ENCODE assay signal across 1 cellular context in the genomic region with DNA sequence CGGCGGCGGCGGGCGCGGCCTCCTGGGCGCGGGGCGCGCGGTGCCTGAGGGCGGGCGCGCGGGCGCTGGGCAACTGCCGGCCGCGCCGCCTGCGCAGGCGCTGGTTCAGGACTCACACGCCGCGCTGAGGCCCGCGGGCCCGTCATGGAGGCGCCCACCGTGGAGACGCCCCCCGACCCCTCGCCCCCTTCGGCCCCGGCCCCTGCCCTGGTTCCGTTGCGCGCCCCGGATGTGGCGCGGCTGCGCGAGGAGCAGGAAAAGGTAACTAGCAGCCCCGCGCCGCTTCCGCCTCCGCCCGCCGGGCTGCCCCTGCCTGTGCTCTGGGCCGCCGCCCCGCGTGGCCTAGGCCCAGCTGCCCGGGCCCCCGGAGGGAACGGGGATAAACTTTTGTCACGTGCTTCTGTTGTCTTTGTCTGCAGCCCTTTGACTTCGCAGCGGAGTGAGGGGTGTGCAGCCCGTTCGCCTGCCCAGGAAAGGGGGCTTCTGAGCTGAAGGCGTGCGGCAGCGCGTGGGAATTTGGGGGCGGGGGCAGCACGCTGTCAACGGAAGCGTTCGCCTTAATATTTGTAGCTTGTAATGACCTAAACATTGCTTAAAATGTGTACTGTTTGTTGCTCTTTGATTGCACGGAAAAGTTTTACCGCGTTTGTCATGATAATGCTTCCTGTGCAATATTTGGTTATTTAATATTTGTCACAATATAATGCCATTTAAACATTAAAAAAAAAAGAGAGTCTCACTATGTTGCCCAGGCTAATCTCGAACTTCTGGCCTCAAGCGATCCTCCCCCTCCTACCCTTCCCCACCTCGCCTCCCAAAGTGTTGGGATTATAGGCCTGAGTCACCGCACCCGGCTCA.
TF ChIP-seq lines count a peak whose summit lies in the region.

No MANE protein-coding gene starts in this region.

TF ChIP-seq in K562, 482 proteins besides CTCF, POLR2A, EP300 and RAD21 (continued from another document and continues in another):
- TF ChIP-seq, protein P1, sequence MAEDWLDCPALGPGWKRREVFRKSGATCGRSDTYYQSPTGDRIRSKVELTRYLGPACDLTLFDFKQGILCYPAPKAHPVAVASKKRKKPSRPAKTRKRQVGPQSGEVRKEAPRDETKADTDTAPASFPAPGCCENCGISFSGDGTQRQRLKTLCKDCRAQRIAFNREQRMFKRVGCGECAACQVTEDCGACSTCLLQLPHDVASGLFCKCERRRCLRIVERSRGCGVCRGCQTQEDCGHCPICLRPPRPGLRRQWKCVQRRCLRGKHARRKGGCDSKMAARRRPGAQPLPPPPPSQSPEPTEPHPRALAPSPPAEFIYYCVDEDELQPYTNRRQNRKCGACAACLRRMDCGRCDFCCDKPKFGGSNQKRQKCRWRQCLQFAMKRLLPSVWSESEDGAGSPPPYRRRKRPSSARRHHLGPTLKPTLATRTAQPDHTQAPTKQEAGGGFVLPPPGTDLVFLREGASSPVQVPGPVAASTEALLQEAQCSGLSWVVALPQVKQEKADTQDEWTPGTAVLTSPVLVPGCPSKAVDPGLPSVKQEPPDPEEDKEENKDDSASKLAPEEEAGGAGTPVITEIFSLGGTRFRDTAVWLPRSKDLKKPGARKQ (CRISPR knock-in tag; IDR thresholded peaks at IDR 0.05): no peak
- TF ChIP-seq XRCC5 (IDR thresholded peaks at IDR 0.05; ENCODE audit: low read depth, low read length): no peak
- TF ChIP-seq, protein P2, sequence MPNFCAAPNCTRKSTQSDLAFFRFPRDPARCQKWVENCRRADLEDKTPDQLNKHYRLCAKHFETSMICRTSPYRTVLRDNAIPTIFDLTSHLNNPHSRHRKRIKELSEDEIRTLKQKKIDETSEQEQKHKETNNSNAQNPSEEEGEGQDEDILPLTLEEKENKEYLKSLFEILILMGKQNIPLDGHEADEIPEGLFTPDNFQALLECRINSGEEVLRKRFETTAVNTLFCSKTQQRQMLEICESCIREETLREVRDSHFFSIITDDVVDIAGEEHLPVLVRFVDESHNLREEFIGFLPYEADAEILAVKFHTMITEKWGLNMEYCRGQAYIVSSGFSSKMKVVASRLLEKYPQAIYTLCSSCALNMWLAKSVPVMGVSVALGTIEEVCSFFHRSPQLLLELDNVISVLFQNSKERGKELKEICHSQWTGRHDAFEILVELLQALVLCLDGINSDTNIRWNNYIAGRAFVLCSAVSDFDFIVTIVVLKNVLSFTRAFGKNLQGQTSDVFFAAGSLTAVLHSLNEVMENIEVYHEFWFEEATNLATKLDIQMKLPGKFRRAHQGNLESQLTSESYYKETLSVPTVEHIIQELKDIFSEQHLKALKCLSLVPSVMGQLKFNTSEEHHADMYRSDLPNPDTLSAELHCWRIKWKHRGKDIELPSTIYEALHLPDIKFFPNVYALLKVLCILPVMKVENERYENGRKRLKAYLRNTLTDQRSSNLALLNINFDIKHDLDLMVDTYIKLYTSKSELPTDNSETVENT (CRISPR knock-in tag; IDR thresholded peaks at IDR 0.05): no peak
- TF ChIP-seq ZNF24 (IDR thresholded peaks at IDR 0.05): no peak
- TF ChIP-seq ZKSCAN1 (IDR thresholded peaks at IDR 0.05; ENCODE audit: low read depth, low read length): no peak
- TF ChIP-seq, protein P3, sequence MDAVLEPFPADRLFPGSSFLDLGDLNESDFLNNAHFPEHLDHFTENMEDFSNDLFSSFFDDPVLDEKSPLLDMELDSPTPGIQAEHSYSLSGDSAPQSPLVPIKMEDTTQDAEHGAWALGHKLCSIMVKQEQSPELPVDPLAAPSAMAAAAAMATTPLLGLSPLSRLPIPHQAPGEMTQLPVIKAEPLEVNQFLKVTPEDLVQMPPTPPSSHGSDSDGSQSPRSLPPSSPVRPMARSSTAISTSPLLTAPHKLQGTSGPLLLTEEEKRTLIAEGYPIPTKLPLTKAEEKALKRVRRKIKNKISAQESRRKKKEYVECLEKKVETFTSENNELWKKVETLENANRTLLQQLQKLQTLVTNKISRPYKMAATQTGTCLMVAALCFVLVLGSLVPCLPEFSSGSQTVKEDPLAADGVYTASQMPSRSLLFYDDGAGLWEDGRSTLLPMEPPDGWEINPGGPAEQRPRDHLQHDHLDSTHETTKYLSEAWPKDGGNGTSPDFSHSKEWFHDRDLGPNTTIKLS (IDR thresholded peaks at IDR 0.05; ENCODE audit: borderline replicate concordance, low read depth): no peak
- TF ChIP-seq, protein P4, sequence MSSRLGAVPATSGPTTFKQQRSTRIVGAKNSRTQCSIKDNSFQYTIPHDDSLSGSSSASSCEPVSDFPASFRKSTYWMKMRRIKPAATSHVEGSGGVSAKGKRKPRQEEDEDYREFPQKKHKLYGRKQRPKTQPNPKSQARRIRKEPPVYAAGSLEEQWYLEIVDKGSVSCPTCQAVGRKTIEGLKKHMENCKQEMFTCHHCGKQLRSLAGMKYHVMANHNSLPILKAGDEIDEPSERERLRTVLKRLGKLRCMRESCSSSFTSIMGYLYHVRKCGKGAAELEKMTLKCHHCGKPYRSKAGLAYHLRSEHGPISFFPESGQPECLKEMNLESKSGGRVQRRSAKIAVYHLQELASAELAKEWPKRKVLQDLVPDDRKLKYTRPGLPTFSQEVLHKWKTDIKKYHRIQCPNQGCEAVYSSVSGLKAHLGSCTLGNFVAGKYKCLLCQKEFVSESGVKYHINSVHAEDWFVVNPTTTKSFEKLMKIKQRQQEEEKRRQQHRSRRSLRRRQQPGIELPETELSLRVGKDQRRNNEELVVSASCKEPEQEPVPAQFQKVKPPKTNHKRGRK (tag; IDR thresholded peaks at IDR 0.05): no peak
- TF ChIP-seq SLC30A9 (CRISPR knock-in tag; IDR thresholded peaks at IDR 0.05): no peak
- TF ChIP-seq, protein P5, sequence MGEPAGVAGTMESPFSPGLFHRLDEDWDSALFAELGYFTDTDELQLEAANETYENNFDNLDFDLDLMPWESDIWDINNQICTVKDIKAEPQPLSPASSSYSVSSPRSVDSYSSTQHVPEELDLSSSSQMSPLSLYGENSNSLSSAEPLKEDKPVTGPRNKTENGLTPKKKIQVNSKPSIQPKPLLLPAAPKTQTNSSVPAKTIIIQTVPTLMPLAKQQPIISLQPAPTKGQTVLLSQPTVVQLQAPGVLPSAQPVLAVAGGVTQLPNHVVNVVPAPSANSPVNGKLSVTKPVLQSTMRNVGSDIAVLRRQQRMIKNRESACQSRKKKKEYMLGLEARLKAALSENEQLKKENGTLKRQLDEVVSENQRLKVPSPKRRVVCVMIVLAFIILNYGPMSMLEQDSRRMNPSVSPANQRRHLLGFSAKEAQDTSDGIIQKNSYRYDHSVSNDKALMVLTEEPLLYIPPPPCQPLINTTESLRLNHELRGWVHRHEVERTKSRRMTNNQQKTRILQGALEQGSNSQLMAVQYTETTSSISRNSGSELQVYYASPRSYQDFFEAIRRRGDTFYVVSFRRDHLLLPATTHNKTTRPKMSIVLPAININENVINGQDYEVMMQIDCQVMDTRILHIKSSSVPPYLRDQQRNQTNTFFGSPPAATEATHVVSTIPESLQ (CRISPR knock-in tag; IDR thresholded peaks at IDR 0.05): no peak; the same call in 1 of the 2 replicates
- TF ChIP-seq GATAD2A (IDR thresholded peaks at IDR 0.05): no peak
- TF ChIP-seq, protein P6, sequence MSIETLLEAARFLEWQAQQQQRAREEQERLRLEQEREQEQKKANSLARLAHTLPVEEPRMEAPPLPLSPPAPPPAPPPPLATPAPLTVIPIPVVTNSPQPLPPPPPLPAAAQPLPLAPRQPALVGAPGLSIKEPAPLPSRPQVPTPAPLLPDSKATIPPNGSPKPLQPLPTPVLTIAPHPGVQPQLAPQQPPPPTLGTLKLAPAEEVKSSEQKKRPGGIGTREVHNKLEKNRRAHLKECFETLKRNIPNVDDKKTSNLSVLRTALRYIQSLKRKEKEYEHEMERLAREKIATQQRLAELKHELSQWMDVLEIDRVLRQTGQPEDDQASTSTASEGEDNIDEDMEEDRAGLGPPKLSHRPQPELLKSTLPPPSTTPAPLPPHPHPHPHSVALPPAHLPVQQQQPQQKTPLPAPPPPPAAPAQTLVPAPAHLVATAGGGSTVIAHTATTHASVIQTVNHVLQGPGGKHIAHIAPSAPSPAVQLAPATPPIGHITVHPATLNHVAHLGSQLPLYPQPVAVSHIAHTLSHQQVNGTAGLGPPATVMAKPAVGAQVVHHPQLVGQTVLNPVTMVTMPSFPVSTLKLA (conservative IDR thresholded peaks at IDR 0.05): peak; percentile 98
- TF ChIP-seq ILK (tag; IDR thresholded peaks at IDR 0.05; ENCODE audit: borderline replicate concordance, low read depth): no peak
- TF ChIP-seq MIER1 (IDR thresholded peaks at IDR 0.05; ENCODE audit: low read depth): no peak
- TF ChIP-seq, protein P7, sequence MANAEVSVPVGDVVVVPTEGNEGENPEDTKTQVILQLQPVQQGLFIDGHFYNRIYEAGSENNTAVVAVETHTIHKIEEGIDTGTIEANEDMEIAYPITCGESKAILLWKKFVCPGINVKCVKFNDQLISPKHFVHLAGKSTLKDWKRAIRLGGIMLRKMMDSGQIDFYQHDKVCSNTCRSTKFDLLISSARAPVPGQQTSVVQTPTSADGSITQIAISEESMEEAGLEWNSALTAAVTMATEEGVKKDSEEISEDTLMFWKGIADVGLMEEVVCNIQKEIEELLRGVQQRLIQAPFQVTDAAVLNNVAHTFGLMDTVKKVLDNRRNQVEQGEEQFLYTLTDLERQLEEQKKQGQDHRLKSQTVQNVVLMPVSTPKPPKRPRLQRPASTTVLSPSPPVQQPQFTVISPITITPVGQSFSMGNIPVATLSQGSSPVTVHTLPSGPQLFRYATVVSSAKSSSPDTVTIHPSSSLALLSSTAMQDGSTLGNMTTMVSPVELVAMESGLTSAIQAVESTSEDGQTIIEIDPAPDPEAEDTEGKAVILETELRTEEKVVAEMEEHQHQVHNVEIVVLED (CRISPR knock-in tag; IDR thresholded peaks at IDR 0.05): no peak
- TF ChIP-seq ZFP36 (IDR thresholded peaks at IDR 0.05; ENCODE audit: low read depth, low read length, partially characterized antibody): no peak
- no peak for TF ChIP-seq ZNF354B (CRISPR knock-in tag; IDR thresholded peaks at IDR 0.05)
- TF ChIP-seq PHB (CRISPR knock-in tag; IDR thresholded peaks at IDR 0.05): no peak
- TF ChIP-seq, protein P8, sequence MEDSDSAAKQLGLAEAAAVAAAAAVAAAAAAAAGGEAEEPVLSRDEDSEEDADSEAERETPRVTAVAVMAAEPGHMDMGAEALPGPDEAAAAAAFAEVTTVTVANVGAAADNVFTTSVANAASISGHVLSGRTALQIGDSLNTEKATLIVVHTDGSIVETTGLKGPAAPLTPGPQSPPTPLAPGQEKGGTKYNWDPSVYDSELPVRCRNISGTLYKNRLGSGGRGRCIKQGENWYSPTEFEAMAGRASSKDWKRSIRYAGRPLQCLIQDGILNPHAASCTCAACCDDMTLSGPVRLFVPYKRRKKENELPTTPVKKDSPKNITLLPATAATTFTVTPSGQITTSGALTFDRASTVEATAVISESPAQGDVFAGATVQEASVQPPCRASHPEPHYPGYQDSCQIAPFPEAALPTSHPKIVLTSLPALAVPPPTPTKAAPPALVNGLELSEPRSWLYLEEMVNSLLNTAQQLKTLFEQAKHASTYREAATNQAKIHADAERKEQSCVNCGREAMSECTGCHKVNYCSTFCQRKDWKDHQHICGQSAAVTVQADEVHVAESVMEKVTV (CRISPR knock-in tag; IDR thresholded peaks at IDR 0.05): no peak
- no peak for TF ChIP-seq PTBP1 (IDR thresholded peaks at IDR 0.05; ENCODE audit: low read depth, low read length)
- TF ChIP-seq, protein P9, sequence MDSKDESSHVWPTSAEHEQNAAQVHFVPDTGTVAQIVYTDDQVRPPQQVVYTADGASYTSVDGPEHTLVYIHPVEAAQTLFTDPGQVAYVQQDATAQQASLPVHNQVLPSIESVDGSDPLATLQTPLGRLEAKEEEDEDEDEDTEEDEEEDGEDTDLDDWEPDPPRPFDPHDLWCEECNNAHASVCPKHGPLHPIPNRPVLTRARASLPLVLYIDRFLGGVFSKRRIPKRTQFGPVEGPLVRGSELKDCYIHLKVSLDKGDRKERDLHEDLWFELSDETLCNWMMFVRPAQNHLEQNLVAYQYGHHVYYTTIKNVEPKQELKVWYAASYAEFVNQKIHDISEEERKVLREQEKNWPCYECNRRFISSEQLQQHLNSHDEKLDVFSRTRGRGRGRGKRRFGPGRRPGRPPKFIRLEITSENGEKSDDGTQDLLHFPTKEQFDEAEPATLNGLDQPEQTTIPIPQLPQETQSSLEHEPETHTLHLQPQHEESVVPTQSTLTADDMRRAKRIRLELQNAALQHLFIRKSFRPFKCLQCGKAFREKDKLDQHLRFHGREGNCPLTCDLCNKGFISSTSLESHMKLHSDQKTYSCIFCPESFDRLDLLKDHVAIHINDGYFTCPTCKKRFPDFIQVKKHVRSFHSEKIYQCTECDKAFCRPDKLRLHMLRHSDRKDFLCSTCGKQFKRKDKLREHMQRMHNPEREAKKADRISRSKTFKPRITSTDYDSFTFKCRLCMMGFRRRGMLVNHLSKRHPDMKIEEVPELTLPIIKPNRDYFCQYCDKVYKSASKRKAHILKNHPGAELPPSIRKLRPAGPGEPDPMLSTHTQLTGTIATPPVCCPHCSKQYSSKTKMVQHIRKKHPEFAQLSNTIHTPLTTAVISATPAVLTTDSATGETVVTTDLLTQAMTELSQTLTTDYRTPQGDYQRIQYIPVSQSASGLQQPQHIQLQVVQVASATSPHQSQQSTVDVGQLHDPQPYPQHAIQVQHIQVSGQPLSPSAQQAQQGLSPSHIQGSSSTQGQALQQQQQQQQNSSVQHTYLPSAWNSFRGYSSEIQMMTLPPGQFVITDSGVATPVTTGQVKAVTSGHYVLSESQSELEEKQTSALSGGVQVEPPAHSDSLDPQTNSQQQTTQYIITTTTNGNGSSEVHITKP (IDR thresholded peaks at IDR 0.05; ENCODE audit: partially characterized antibody): no peak
- no peak for TF ChIP-seq ELF4 (CRISPR knock-in tag; IDR thresholded peaks at IDR 0.05)
- TF ChIP-seq ETV5 (CRISPR knock-in tag; IDR thresholded peaks at IDR 0.05; ENCODE audit: low read depth): no peak
- TF ChIP-seq MED1 (CRISPR knock-in tag; IDR thresholded peaks at IDR 0.05; ENCODE audit: borderline replicate concordance): no peak
- TF ChIP-seq ZNF408 (CRISPR knock-in tag; IDR thresholded peaks at IDR 0.05; ENCODE audit: low read depth): no peak
- TF ChIP-seq RBM39 (optimal IDR thresholded peaks at IDR 0.05; ENCODE audit: low read depth, low read length): no peak
- no peak for TF ChIP-seq LARP7 (IDR thresholded peaks at IDR 0.05)
- TF ChIP-seq TGIF2 (CRISPR knock-in tag; IDR thresholded peaks at IDR 0.05): no peak
- TF ChIP-seq, protein P10, sequence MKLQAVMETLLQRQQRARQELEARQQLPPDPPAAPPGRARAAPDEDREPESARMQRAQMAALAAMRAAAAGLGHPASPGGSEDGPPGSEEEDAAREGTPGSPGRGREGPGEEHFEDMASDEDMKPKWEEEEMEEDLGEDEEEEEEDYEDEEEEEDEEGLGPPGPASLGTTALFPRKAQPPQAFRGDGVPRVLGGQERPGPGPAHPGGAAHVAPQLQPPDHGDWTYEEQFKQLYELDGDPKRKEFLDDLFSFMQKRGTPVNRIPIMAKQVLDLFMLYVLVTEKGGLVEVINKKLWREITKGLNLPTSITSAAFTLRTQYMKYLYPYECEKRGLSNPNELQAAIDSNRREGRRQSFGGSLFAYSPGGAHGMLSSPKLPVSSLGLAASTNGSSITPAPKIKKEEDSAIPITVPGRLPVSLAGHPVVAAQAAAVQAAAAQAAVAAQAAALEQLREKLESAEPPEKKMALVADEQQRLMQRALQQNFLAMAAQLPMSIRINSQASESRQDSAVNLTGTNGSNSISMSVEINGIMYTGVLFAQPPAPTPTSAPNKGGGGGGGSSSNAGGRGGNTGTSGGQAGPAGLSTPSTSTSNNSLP (IDR thresholded peaks at IDR 0.05; ENCODE audit: borderline replicate concordance, low read depth, low read length): no peak
- no peak for TF ChIP-seq PYGO2 (tag; IDR thresholded peaks at IDR 0.05)
- TF ChIP-seq ZNF764 (CRISPR knock-in tag; IDR thresholded peaks at IDR 0.05; ENCODE audit: low read depth): no peak
- no peak for TF ChIP-seq MBD2 (IDR thresholded peaks at IDR 0.05; ENCODE audit: borderline replicate concordance, low read depth)
- peak; percentile 33 for TF ChIP-seq RBM25 (IDR thresholded peaks at IDR 0.05; ENCODE audit: low read depth, low read length, severe bottlenecking)
- no peak for TF ChIP-seq MEF2A (IDR thresholded peaks at IDR 0.05; ENCODE audit: control insufficient read depth, low read depth, low read length)
- TF ChIP-seq ZNF507 (tag; conservative IDR thresholded peaks at IDR 0.05): no peak
